Comparison of ENCODE assay signal across 8 cellular contexts in genomic region chr16:57045694-57046381, GRCh38. TPM values are rescaled to one million over a fixed set of nuclear protein-coding genes. Genes with fewer than 3 reads are reported as not detected.
DNase-seq lines count a peak whose midpoint lies in the region; ATAC-seq and TF ChIP-seq lines count a peak whose summit lies in the region.

No MANE protein-coding gene starts in this region.

- no peak for ATAC-seq in activated CD8-positive, alpha-beta T cell treated with anti-CD3 and anti-CD28 coated beads for 36 hours
- peak; percentile 29 for ATAC-seq in naive thymus-derived CD4-positive, alpha-beta T cell
- ATAC-seq in HG03342 (IDR thresholded peaks at IDR 0.05; ENCODE audit: unreplicated experiment), result no peak
- ATAC-seq in HG03520 (IDR thresholded peaks at IDR 0.05; ENCODE audit: unreplicated experiment), result no peak

- H3K27ac ChIP-seq in naive thymus-derived CD4-positive, alpha-beta T cell (ENCODE audit: low read depth, low read length), result peak overlapping the region; percentile 46

- H3K4me3 Mint-ChIP-seq in activated CD8-positive, alpha-beta T cell treated with anti-CD3 and anti-CD28 coated beads for 36 hours, result no peak overlapping the region
- peak overlapping the region in 6 of 10 donors; percentile 9 to 52 (median 32) for H3K4me3 Mint-ChIP-seq in naive thymus-derived CD4-positive, alpha-beta T cell

- intact Hi-C loops in activated CD8-positive, alpha-beta T cell treated with anti-CD3 and anti-CD28 coated beads for 36 hours (cut with micrococcal nuclease), result no loop called here
- intact Hi-C loops in naive thymus-derived CD4-positive, alpha-beta T cell (cut with micrococcal nuclease), result loop anchor here in 1 of 2 donors (10.0 kb wide), 1 partner anchor 181 kb away; the partner anchor contains the start of gene SLC12A3

- DNase-seq in D341Med (ENCODE audit: low spot score) (peak; percentile 79), HPDE6-E6E7 (ENCODE audit: extremely low spot score) (peak; percentile 42), fibroblast of gingiva (ENCODE audit: low read depth) (peak; percentile 59), NCI-H1930 (lab: John Stamatoyannopoulos, UW) (no peak)
- DNase-seq in activated CD8-positive, alpha-beta T cell treated with anti-CD3 and anti-CD28 coated beads for 36 hours, result peak; percentile 77
- peak in 2 of 9 donors; percentile 26 to 47 for DNase-seq in naive thymus-derived CD4-positive, alpha-beta T cell

- H3K9me3 Mint-ChIP-seq in activated CD8-positive, alpha-beta T cell treated with anti-CD3 and anti-CD28 coated beads for 36 hours, result no peaks in the 10 kb centered on the region
- peaks cover 0 to 4% (median 0%) of the 10 kb centered on the region in 11 donors for H3K9me3 Mint-ChIP-seq in naive thymus-derived CD4-positive, alpha-beta T cell

- peaks cover 30 to 38% of the 10 kb centered on the region in 2 donors for H3K4me1 ChIP-seq in naive thymus-derived CD4-positive, alpha-beta T cell (ENCODE audit: control insufficient read depth in 2 of 2, insufficient read depth in 2 of 2, low read length in 2 of 2)

- no peak overlapping the region for H3K4me3 ChIP-seq in naive thymus-derived CD4-positive, alpha-beta T cell (ENCODE audit: low read length)

- peaks cover 62% of the 10 kb centered on the region for H3K36me3 Mint-ChIP-seq in activated CD8-positive, alpha-beta T cell treated with anti-CD3 and anti-CD28 coated beads for 36 hours (ENCODE audit: low read depth)
- peaks cover 12 to 50% (median 32%) of the 10 kb centered on the region in 5 donors for H3K36me3 Mint-ChIP-seq in naive thymus-derived CD4-positive, alpha-beta T cell

- no peak for TF ChIP-seq CTCF in activated CD8-positive, alpha-beta T cell treated with anti-CD3 and anti-CD28 coated beads for 36 hours (IDR thresholded peaks at IDR 0.05)

- no peaks in the 10 kb centered on the region for H3K27me3 Mint-ChIP-seq in activated CD8-positive, alpha-beta T cell treated with anti-CD3 and anti-CD28 coated beads for 36 hours
- no peaks in the 10 kb centered on the region for H3K27me3 Mint-ChIP-seq in naive thymus-derived CD4-positive, alpha-beta T cell

- H3K36me3 ChIP-seq in naive thymus-derived CD4-positive, alpha-beta T cell (ENCODE audit: control insufficient read depth in 2 of 3, insufficient read depth in 3 of 3, low read length in 3 of 3), result peaks cover 25 to 74% (median 31%) of the 10 kb centered on the region in 3 experiments

- CTCF ChIA-PET in activated CD8-positive, alpha-beta T cell treated with anti-CD3 and anti-CD28 coated beads for 36 hours (lab: Charles Lee), result interaction anchor here (1.0 to 3.2 kb wide), 8 partner anchors 18 to 84 kb away, joined by 3 to 27 read pairs (median 6); partner anchors contain the start of genes CETP and NLRC5
- CTCF ChIA-PET in naive thymus-derived CD4-positive, alpha-beta T cell (lab: Charles Lee), result interaction anchor here (1.0 to 3.4 kb wide), 2 partner anchors 79 to 81 kb away, joined by 5 to 41 read pairs; no protein-coding TSS in a partner anchor

- no peaks in the 10 kb centered on the region for H3K27me3 ChIP-seq in naive thymus-derived CD4-positive, alpha-beta T cell (ENCODE audit: control insufficient read depth in 2 of 2, insufficient read depth in 2 of 2, low read length in 2 of 2)

- peaks cover 77% of the 10 kb centered on the region for H3K4me1 Mint-ChIP-seq in activated CD8-positive, alpha-beta T cell treated with anti-CD3 and anti-CD28 coated beads for 36 hours (ENCODE audit: low read depth)
- peaks cover 24 to 57% (median 41%) of the 10 kb centered on the region in 7 donors for H3K4me1 Mint-ChIP-seq in naive thymus-derived CD4-positive, alpha-beta T cell

- H3K9me3 ChIP-seq in naive thymus-derived CD4-positive, alpha-beta T cell (ENCODE audit: control insufficient read depth in 2 of 3, low read length in 3 of 3), result no peaks in the 10 kb centered on the region

- H3K27ac Mint-ChIP-seq in activated CD8-positive, alpha-beta T cell treated with anti-CD3 and anti-CD28 coated beads for 36 hours, result peak overlapping the region; percentile 99
- H3K27ac Mint-ChIP-seq in naive thymus-derived CD4-positive, alpha-beta T cell, result peak overlapping the region; percentile 60 to 97 (median 89)

- POLR2A ChIA-PET in activated CD8-positive, alpha-beta T cell treated with anti-CD3 and anti-CD28 coated beads for 36 hours (lab: Charles Lee), result interaction anchor here (0.7 to 3.7 kb wide), 8 partner anchors 10 to 127 kb away, joined by 3 to 21 read pairs (median 4); partner anchors contain the start of gene NLRC5
- POLR2A ChIA-PET in naive thymus-derived CD4-positive, alpha-beta T cell (lab: Charles Lee), result interaction anchor here (0.6 to 3.3 kb wide), 6 partner anchors 9 to 393 kb away, joined by 3 to 17 read pairs (median 4); partner anchors contain the start of gene NLRC5

RNA-seq across cellular contexts. Expression of gene CPNE2, which starts 46.5 kb away (rescaled TPM):
- 10 to 100 TPM; 18.6 to 20.6 TPM for total RNA-seq in activated CD8-positive, alpha-beta T cell treated with anti-CD3 and anti-CD28 coated beads for 36 hours
- 10 to 100 TPM in 1 of 5 experiments, 1 to 10 TPM in 4; 1.1 to 11.7 (median 3.5) TPM for total RNA-seq in naive thymus-derived CD4-positive, alpha-beta T cell
- 10 to 100 TPM in 1 of 2 donors, 1 to 10 TPM in 1; 6.8 to 12.6 TPM for polyA plus RNA-seq in naive thymus-derived CD4-positive, alpha-beta T cell

RNA-seq across cellular contexts. Expression of gene NLRC5, which starts 56.5 kb away (rescaled TPM):
- 100 to 1,000 TPM; 135 to 153 TPM for total RNA-seq in activated CD8-positive, alpha-beta T cell treated with anti-CD3 and anti-CD28 coated beads for 36 hours
- total RNA-seq in naive thymus-derived CD4-positive, alpha-beta T cell, result 100 to 1,000 TPM; 380 to 615 (median 394) TPM
- polyA plus RNA-seq in naive thymus-derived CD4-positive, alpha-beta T cell, result 100 to 1,000 TPM in 1 of 2 donors, 10 to 100 TPM in 1; 76.0 to 122 TPM

Comparison
In these comparisons a context has a peak if more than half of its experiments do, and no peak if none do; other contexts are left out.
1. DNase-seq: peak in D341Med (single experiment), HPDE6-E6E7 (single experiment), activated CD8-positive, alpha-beta T cell treated with anti-CD3 and anti-CD28 coated beads for 36 hours (single experiment) and fibroblast of gingiva (single experiment); none in NCI-H1930 (0 of 2).